ENCODE assay signal across 19 cellular contexts in genomic region chr9:88043647-88044046, GRCh38.
"Had no signal": no experiment of that assay in that cellular context is flagged by ENCODE, and none has a peak within 500 bp of the region (broad histone marks: within the 10 kb centered on the region; RNA-seq: fewer than 3 reads in every experiment).

No MANE protein-coding gene starts in this region.

- DNase-seq: MM.1S, NCI-H1105, NCI-H1417, NCI-H1436 treated with DMSO at 0.1 percent for 48 hours, NCI-H1694, NCI-H187 treated with DMSO at 0.1 percent for 48 hours, NCI-H2029 treated with DMSO at 0.1 percent for 48 hours, NCI-H2171 treated with DMSO at 0.1 percent for 48 hours, NCI-H524, NCI-H526 treated with DMSO at 0.1 percent for 48 hours, NCI-H748 treated with DMSO at 0.1 percent for 48 hours, PC-3, SHP77, SK-N-SH had no signal

- H3K4me2 ChIP-seq: KMS-11, SK-N-SH had no signal

- H3K27ac ChIP-seq: KMS-11, RWPE1 had no signal

- H3K4me1 Mint-ChIP-seq: IgD-negative memory B cell had no signal

- ATAC-seq: K562, Panc1, PC-3 had no signal

- H3K4me3 ChIP-seq: K562 had no signal

- H3K9me3 ChIP-seq: SK-N-SH had no signal

- H3K9ac ChIP-seq: KMS-11, SK-N-SH had no signal

- H3K4me3 Mint-ChIP-seq: IgD-negative memory B cell had no signal

- H3K36me3 Mint-ChIP-seq: IgD-negative memory B cell had no signal

- H3K27ac Mint-ChIP-seq: IgD-negative memory B cell had no signal
